ENCODE assay signal across 8 cellular contexts in genomic region chr6:163414367-163415175, GRCh38. TPM values are rescaled to one million over a fixed set of nuclear protein-coding genes. Genes with fewer than 3 reads are reported as not detected.
A peak's percentile ranks its signal among the peaks of the same experiment; 100 is the strongest.
DNase-seq lines count a peak whose midpoint lies in the region; ATAC-seq and TF ChIP-seq lines count a peak whose summit lies in the region.

Gene QKI (plus strand): TSS chr6:163414718. CDS start chr6:163415194, 476 bp downstream.

- DNase-seq in NT2/D1 (ENCODE audit: low read depth, low spot score) (no peak), activated T-cell treated with anti-CD3 and anti-CD28 coated beads for 24 hours (ENCODE audit: low read depth) (peak; percentile 75), epithelial cell of proximal tubule (ENCODE audit: low read depth) (no peak)
- DNase-seq in stimulated activated CD8-positive, alpha-beta memory T cell treated with anti-CD3 and anti-CD28 coated beads, Interleukin-4, amount 100 ng/mL, for 48 hours = peak; percentile 82

- H3K79me2 ChIP-seq in ACC112 (ENCODE audit: control insufficient read depth, insufficient read depth, low read length, unreplicated experiment) = peaks cover 48% of the 10 kb centered on the region

- peak within 1 kb of the TSS; percentile 95 for H3K4me3 ChIP-seq in ACC112 (ENCODE audit: low read depth, low read length)
- peak within 1 kb of the TSS; percentile 72 for H3K4me3 ChIP-seq in NT2/D1 (ENCODE audit: insufficient read length, low read depth)
- peak within 1 kb of the TSS; percentile 86 for H3K4me3 ChIP-seq in epithelial cell of proximal tubule (ENCODE audit: low read depth, low read length)
- peak within 1 kb of the TSS; percentile 76 for H3K4me3 ChIP-seq in mucosa of stomach (ENCODE audit: low read length)

- TF ChIP-seq CTCF in epithelial cell of proximal tubule (conservative IDR thresholded peaks at IDR 0.05; ENCODE audit: low read depth, low read length) = no peak

- H2AFZ ChIP-seq in ACC112 (ENCODE audit: low read length, unreplicated experiment) = peak within 1 kb of the TSS; percentile 91

- peak; percentile 34 for ATAC-seq in GM18861 (IDR thresholded peaks at IDR 0.05; ENCODE audit: unreplicated experiment)
- peak; percentile 33 for ATAC-seq in HG03097 (IDR thresholded peaks at IDR 0.05; ENCODE audit: low FRiP score, unreplicated experiment)

- H3K9ac ChIP-seq in NT2/D1 (ENCODE audit: insufficient read length, low read depth) (peak within 1 kb of the TSS; percentile 87), mucosa of stomach (ENCODE audit: low read length) (peak within 1 kb of the TSS; percentile 86)

- H3K4me1 ChIP-seq in ACC112 (ENCODE audit: control insufficient read depth, insufficient read depth, low read length, unreplicated experiment) (peaks cover 19% of the 10 kb centered on the region), NT2/D1 (ENCODE audit: insufficient read depth, insufficient read length) (no peaks in the 10 kb centered on the region), mucosa of stomach (ENCODE audit: control insufficient read depth, insufficient read depth, low read length) (peaks cover 4% of the 10 kb centered on the region)

- peak within 1 kb of the TSS; percentile 90 for H3K27ac ChIP-seq in ACC112 (ENCODE audit: low read depth, low read length)

- H3K9me3 ChIP-seq in NT2/D1 (ENCODE audit: insufficient read depth, low read length) (no peaks in the 10 kb centered on the region), mucosa of stomach (ENCODE audit: control insufficient read depth, low read length) (no peaks in the 10 kb centered on the region)

- no peaks in the 10 kb centered on the region for H3K27me3 ChIP-seq in ACC112 (ENCODE audit: insufficient read depth, low read length)
- no peaks in the 10 kb centered on the region for H3K27me3 ChIP-seq in NT2/D1 (ENCODE audit: insufficient read depth, insufficient read length)
- no peaks in the 10 kb centered on the region for H3K27me3 ChIP-seq in mucosa of stomach (ENCODE audit: control insufficient read depth, insufficient read depth, low read length)

- H3K36me3 ChIP-seq in ACC112 (ENCODE audit: insufficient read depth, low read length) (no peaks in the 10 kb centered on the region), NT2/D1 (ENCODE audit: insufficient read depth, insufficient read length, low read length) (no peaks in the 10 kb centered on the region), mucosa of stomach (ENCODE audit: control insufficient read depth, insufficient read depth, low read length) (no peaks in the 10 kb centered on the region)

RNA-seq across cellular contexts. Expression of gene QKI, which starts in this region (rescaled TPM):
- 95.0 and 140 TPM in 2 replicates for total RNA-seq in epithelial cell of proximal tubule

Comparison
In these comparisons a context has a peak if more than half of its experiments do, and no peak if none do; other contexts are left out.
1. DNase-seq: peak in activated T-cell treated with anti-CD3 and anti-CD28 coated beads for 24 hours (single experiment) and stimulated activated CD8-positive, alpha-beta memory T cell treated with anti-CD3 and anti-CD28 coated beads, Interleukin-4, amount 100 ng/mL, for 48 hours (single experiment); none in NT2/D1 (single experiment) and epithelial cell of proximal tubule (single experiment).
2. Peak in every context shown above with its lines, with median percentiles within 50 percentile points of each other: H3K4me3 ChIP-seq.